In genomic region chr9:99196484-99196883, GRCh38 we compare ENCODE assay signal across 1 cellular context.
TF ChIP-seq lines count a peak whose summit lies in the region.

No MANE protein-coding gene starts in this region.

TF ChIP-seq in GM12878, 131 proteins besides CTCF, POLR2A, EP300 and RAD21:
- TF ChIP-seq NR2F1 (conservative IDR thresholded peaks at IDR 0.05): 0 out of 2 replicates have a peak, but pooled peaks have one; percentile 23
- TF ChIP-seq RELB (IDR thresholded peaks at IDR 0.05; ENCODE audit: low read depth): 0 out of 2 replicates have a peak, but pooled peaks have one; percentile 17
- peak; percentile 93 for TF ChIP-seq PKNOX1 (IDR thresholded peaks at IDR 0.05)
- TF ChIP-seq PBX3 (IDR thresholded peaks at IDR 0.05; ENCODE audit: insufficient replicate concordance, low read depth, low read length): peak; percentile 35
